In genomic region chr2:222730346-222731065, GRCh38 we compare ENCODE assay signal across 11 cellular contexts. TPM values are rescaled to one million over a fixed set of nuclear protein-coding genes. Genes with fewer than 3 reads are reported as not detected.
A peak's percentile ranks its signal among the peaks of the same experiment; 100 is the strongest.
DNase-seq lines count a peak whose midpoint lies in the region; ATAC-seq and TF ChIP-seq lines count a peak whose summit lies in the region.
"Had no signal": no experiment of that assay in that cellular context is flagged by ENCODE, and none has a peak within 500 bp of the region (broad histone marks: within the 10 kb centered on the region; RNA-seq: fewer than 3 reads in every experiment).

No MANE protein-coding gene starts in this region.

- TF ChIP-seq POLR2A in adrenal gland (IDR thresholded peaks at IDR 0.05) = no peak

- peaks cover 63% of the 10 kb centered on the region for H3K4me1 Mint-ChIP-seq in osteocyte (ENCODE audit: unreplicated experiment)
- H3K4me1 Mint-ChIP-seq in CD4-positive, alpha-beta memory T cell = no peaks in the 10 kb centered on the region

- no peaks in the 10 kb centered on the region for H3K9me3 ChIP-seq in adrenal gland (replicated peaks in 1 of 3)
- no peaks in the 10 kb centered on the region for H3K9me3 ChIP-seq in CD4-positive, alpha-beta memory T cell (ENCODE audit: control insufficient read depth in 1 of 2, low read length in 2 of 2)
- H3K9me3 ChIP-seq: HAP-1, SJSA1 had no signal

- H3K9me3 Mint-ChIP-seq in osteocyte (ENCODE audit: unreplicated experiment) = no peaks in the 10 kb centered on the region
- H3K9me3 Mint-ChIP-seq in CD4-positive, alpha-beta memory T cell = no peaks in the 10 kb centered on the region

- no peaks in the 10 kb centered on the region for H3K36me3 Mint-ChIP-seq in osteocyte (ENCODE audit: unreplicated experiment)
- H3K36me3 Mint-ChIP-seq in CD4-positive, alpha-beta memory T cell = no peaks in the 10 kb centered on the region

- no peaks in the 10 kb centered on the region for H3K27me3 Mint-ChIP-seq in osteocyte (ENCODE audit: unreplicated experiment)
- H3K27me3 Mint-ChIP-seq in CD4-positive, alpha-beta memory T cell = peaks cover 6 to 16% of the 10 kb centered on the region in 2 donors

- CTCF ChIA-PET in CD4-positive, alpha-beta memory T cell (lab: Charles Lee; ENCODE audit: partially characterized antibody) = interaction anchor here (1.1 to 1.7 kb wide), 2 partner anchors 23 to 40 kb away, joined by 3 to 4 read pairs; no protein-coding TSS in a partner anchor

- TF ChIP-seq CTCF in osteocyte (IDR thresholded peaks at IDR 0.05) (no peak), adrenal gland (IDR thresholded peaks at IDR 0.05) (no peak)

- no peaks in the 10 kb centered on the region for H3K27me3 ChIP-seq in adrenal gland
- H3K27me3 ChIP-seq in CD4-positive, alpha-beta memory T cell (ENCODE audit: insufficient read depth, low read length) = no peaks in the 10 kb centered on the region
- H3K27me3 ChIP-seq: SJSA1 had no signal

- peak overlapping the region; percentile 65 for H3K27ac Mint-ChIP-seq in osteocyte (ENCODE audit: unreplicated experiment)
- no peak overlapping the region for H3K27ac Mint-ChIP-seq in CD4-positive, alpha-beta memory T cell

- peak; percentile 50 for ATAC-seq in GM19025 (IDR thresholded peaks at IDR 0.05; ENCODE audit: low read depth, unreplicated experiment)
- ATAC-seq in HG02759 (IDR thresholded peaks at IDR 0.05; ENCODE audit: unreplicated experiment) = peak; percentile 81

- WGBS in adrenal gland, 4 donors = 57 to 78% (median 70%) methylated on average over 5 of the region's 5 CpGs

- POLR2A ChIA-PET in CD4-positive, alpha-beta memory T cell (lab: Charles Lee; ENCODE audit: partially characterized antibody) = no interaction called here

- H3K36me3 ChIP-seq in adrenal gland (replicated peaks in 1 of 2) = no peaks in the 10 kb centered on the region
- H3K36me3 ChIP-seq in CD4-positive, alpha-beta memory T cell (ENCODE audit: insufficient read depth, low read length) = no peaks in the 10 kb centered on the region
- H3K36me3 ChIP-seq: HAP-1, SJSA1 had no signal

- no peak overlapping the region for H3K4me3 Mint-ChIP-seq in osteocyte (ENCODE audit: unreplicated experiment)
- no peak overlapping the region for H3K4me3 Mint-ChIP-seq in CD4-positive, alpha-beta memory T cell

- no peaks in the 10 kb centered on the region for H3K4me1 ChIP-seq in adrenal gland (replicated peaks in 1 of 2)
- no peaks in the 10 kb centered on the region for H3K4me1 ChIP-seq in CD4-positive, alpha-beta memory T cell (ENCODE audit: insufficient read depth, low read length)
- H3K4me1 ChIP-seq: HAP-1 had no signal

- H3K4me3 ChIP-seq in adrenal gland = no peak overlapping the region
- no peak overlapping the region for H3K4me3 ChIP-seq in CD4-positive, alpha-beta memory T cell (ENCODE audit: low read length in 2 of 2)
- H3K4me3 ChIP-seq: HAP-1, SJSA1 had no signal

- intact Hi-C loops in adrenal gland (cut with DNase I) = no loop called here
- intact Hi-C loops in CD4-positive, alpha-beta memory T cell (cut with micrococcal nuclease) = no loop called here

- no peak overlapping the region for H3K27ac ChIP-seq in adrenal gland
- H3K27ac ChIP-seq in CD4-positive, alpha-beta memory T cell (ENCODE audit: low read depth, low read length) = no peak overlapping the region
- H3K27ac ChIP-seq: SJSA1 had no signal

- peak; percentile 87 for DNase-seq in NCI-H69 (lab: John Stamatoyannopoulos, UW)
- DNase-seq in osteocyte (ENCODE audit: extremely low spot score, unreplicated experiment) = peak; percentile 6
- no peak for DNase-seq in T1000 (lab: John Stamatoyannopoulos, UW)
- no peak for DNase-seq in adrenal gland
- no peak for DNase-seq in mesenteric fat pad (ENCODE audit: low spot score)
- DNase-seq in CD4-positive, alpha-beta memory T cell = no peak

RNA-seq across cellular contexts. Expression of gene MOGAT1, which starts 59.0 kb away (rescaled TPM):
- total RNA-seq in osteocyte = not detected in 2 replicates
- total RNA-seq in adrenal gland = not detected
- polyA plus RNA-seq in adrenal gland = under 1 TPM in 1 of 3 donors, not detected in 2; 0.20 TPM
- 0.74 TPM for total RNA-seq in mesenteric fat pad
- not detected for total RNA-seq in CD4-positive, alpha-beta memory T cell
- not detected for polyA plus RNA-seq in CD4-positive, alpha-beta memory T cell
- total RNA-seq: bronchial epithelial cell, SJSA1 had no signal

Comparison
In these comparisons a context has a peak if more than half of its experiments do, and no peak if none do; other contexts are left out.
1. DNase-seq: peak in NCI-H69 (single experiment) and osteocyte (single experiment); none in T1000 (single experiment), adrenal gland (0 of 7), mesenteric fat pad (single experiment) and CD4-positive, alpha-beta memory T cell (0 of 5).